Comparison of ENCODE assay signal across 27 cellular contexts in the genomic region with DNA sequence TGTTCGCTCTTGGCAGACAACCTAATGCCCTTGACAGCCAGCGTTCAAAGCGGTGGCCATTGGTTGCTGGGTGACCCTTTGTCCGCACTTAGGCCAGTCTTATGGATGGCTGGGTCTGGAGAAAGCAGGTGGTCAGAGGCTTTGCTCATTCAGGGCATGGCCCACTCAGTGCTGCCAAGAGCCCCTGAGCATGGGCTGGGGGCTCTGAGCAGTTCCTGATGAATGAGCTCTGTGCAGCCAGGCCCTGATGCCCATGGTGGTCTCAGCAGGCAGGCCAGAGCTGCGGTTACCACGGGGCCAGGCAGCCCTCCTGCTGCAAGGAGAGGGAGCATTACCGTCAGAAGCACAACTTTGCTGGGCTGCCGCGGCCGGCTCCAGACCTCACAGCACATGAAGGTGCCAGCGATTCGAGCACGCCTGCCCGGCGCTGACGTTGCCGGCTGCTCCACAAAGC. TPM values are rescaled to one million over a fixed set of nuclear protein-coding genes. Genes with fewer than 3 reads are reported as not detected.
DNase-seq lines count a peak whose midpoint lies in the region; ATAC-seq, FAIRE-seq and TF ChIP-seq lines count a peak whose summit lies in the region.
"Had no signal": no experiment of that assay in that cellular context is flagged by ENCODE, and none has a peak within 500 bp of the region (broad histone marks: within the 10 kb centered on the region; RNA-seq: fewer than 3 reads in every experiment).

No MANE protein-coding gene starts in this region.

- H3K36me3 Mint-ChIP-seq in chondrocyte (ENCODE audit: low read depth), result no peaks in the 10 kb centered on the region
- H3K36me3 Mint-ChIP-seq in stimulated activated naive B cell treated with anti-CD40 and anti-IgM and Interleukin-4, amounts not matched to agents 10 μg/mL and 1 μg/mL and 100 μg/mL, for 72 hours, result no peaks in the 10 kb centered on the region
- no peaks in the 10 kb centered on the region for H3K36me3 Mint-ChIP-seq in activated CD8-positive, alpha-beta T cell treated with anti-CD3 and anti-CD28 coated beads for 36 hours (ENCODE audit: low read depth)
- H3K36me3 Mint-ChIP-seq in CD8-positive, alpha-beta memory T cell, result no peaks in the 10 kb centered on the region
- H3K36me3 Mint-ChIP-seq: activated naive CD4-positive, alpha-beta T cell treated with anti-CD3 and anti-CD28 coated beads, Interleukin-2, amount 50 U/mL, for 72 hours; natural killer cell treated with Interleukin-12 subunit alpha and Interleukin-12 subunit beta and Interleukin-15 and Interleukin-18, amount 100 ng/mL, for 72 hours had no signal

- peak; percentile 46 for FAIRE-seq in HTR-8/SVneo (lab: Jason Lieb, UNC)
- FAIRE-seq: endometrium had no signal

- no peak for ATAC-seq in stimulated activated naive B cell treated with anti-CD40 and anti-IgM and Interleukin-4, amounts not matched to agents 10 μg/mL and 1 μg/mL and 100 μg/mL, for 72 hours (replicated peaks)
- no peak for ATAC-seq in activated CD8-positive, alpha-beta T cell treated with anti-CD3 and anti-CD28 coated beads for 36 hours
- ATAC-seq: activated naive CD4-positive, alpha-beta T cell treated with anti-CD3 and anti-CD28 coated beads, Interleukin-2, amount 50 U/mL, for 72 hours; foreskin keratinocyte; GM23338; natural killer cell treated with Interleukin-12 subunit alpha and Interleukin-12 subunit beta and Interleukin-15 and Interleukin-18, amount 100 ng/mL, for 72 hours had no signal

- intact Hi-C loops in activated CD8-positive, alpha-beta T cell treated with anti-CD3 and anti-CD28 coated beads for 36 hours (cut with micrococcal nuclease), result no loop called here

- POLR2A ChIA-PET in activated CD8-positive, alpha-beta T cell treated with anti-CD3 and anti-CD28 coated beads for 36 hours (lab: Charles Lee), result interaction anchor here (0.6 to 1.0 kb wide), 2 partner anchors 18 to 48 kb away, joined by 3 read pairs; no protein-coding TSS in a partner anchor
- POLR2A ChIA-PET in CD8-positive, alpha-beta memory T cell (lab: Charles Lee), result no interaction called here

- H3K4me3 Mint-ChIP-seq in chondrocyte (ENCODE audit: unreplicated experiment), result no peak overlapping the region
- no peak overlapping the region for H3K4me3 Mint-ChIP-seq in stimulated activated naive B cell treated with anti-CD40 and anti-IgM and Interleukin-4, amounts not matched to agents 10 μg/mL and 1 μg/mL and 100 μg/mL, for 72 hours
- H3K4me3 Mint-ChIP-seq in activated CD8-positive, alpha-beta T cell treated with anti-CD3 and anti-CD28 coated beads for 36 hours, result no peak overlapping the region
- H3K4me3 Mint-ChIP-seq in CD8-positive, alpha-beta memory T cell, result no peak overlapping the region
- H3K4me3 Mint-ChIP-seq: central memory CD8-positive, alpha-beta T cell; GM23338; natural killer cell treated with Interleukin-12 subunit alpha and Interleukin-12 subunit beta and Interleukin-15 and Interleukin-18, amount 100 ng/mL, for 72 hours had no signal

- H3K9me3 Mint-ChIP-seq in chondrocyte (ENCODE audit: low read depth), result no peaks in the 10 kb centered on the region
- peaks cover 0 to 2% of the 10 kb centered on the region in 2 donors for H3K9me3 Mint-ChIP-seq in stimulated activated naive B cell treated with anti-CD40 and anti-IgM and Interleukin-4, amounts not matched to agents 10 μg/mL and 1 μg/mL and 100 μg/mL, for 72 hours
- H3K9me3 Mint-ChIP-seq in activated CD8-positive, alpha-beta T cell treated with anti-CD3 and anti-CD28 coated beads for 36 hours, result no peaks in the 10 kb centered on the region
- H3K9me3 Mint-ChIP-seq in CD8-positive, alpha-beta memory T cell, result peaks cover 0 to 7% (median 2%) of the 10 kb centered on the region in 5 donors
- H3K9me3 Mint-ChIP-seq: central memory CD8-positive, alpha-beta T cell had no signal

- CTCF ChIA-PET in activated CD8-positive, alpha-beta T cell treated with anti-CD3 and anti-CD28 coated beads for 36 hours (lab: Charles Lee), result no interaction called here
- CTCF ChIA-PET in CD8-positive, alpha-beta memory T cell (lab: Charles Lee), result no interaction called here

- H3K27ac ChIP-seq in CD8-positive, alpha-beta memory T cell (ENCODE audit: low read depth, low read length), result no peak overlapping the region
- H3K27ac ChIP-seq: C4-2B, esophagus squamous epithelium, foreskin keratinocyte, ovary, transverse colon had no signal

- no peak for TF ChIP-seq CTCF in chondrocyte (IDR thresholded peaks at IDR 0.05)
- TF ChIP-seq CTCF in activated CD8-positive, alpha-beta T cell treated with anti-CD3 and anti-CD28 coated beads for 36 hours (IDR thresholded peaks at IDR 0.05), result no peak

- no peaks in the 10 kb centered on the region for H3K4me1 ChIP-seq in CD8-positive, alpha-beta memory T cell (ENCODE audit: insufficient read depth, low read length)
- H3K4me1 ChIP-seq: esophagus squamous epithelium, foreskin keratinocyte, transverse colon had no signal

- H3K27me3 Mint-ChIP-seq in chondrocyte (ENCODE audit: low read depth), result no peaks in the 10 kb centered on the region
- no peaks in the 10 kb centered on the region for H3K27me3 Mint-ChIP-seq in stimulated activated naive B cell treated with anti-CD40 and anti-IgM and Interleukin-4, amounts not matched to agents 10 μg/mL and 1 μg/mL and 100 μg/mL, for 72 hours
- no peaks in the 10 kb centered on the region for H3K27me3 Mint-ChIP-seq in activated CD8-positive, alpha-beta T cell treated with anti-CD3 and anti-CD28 coated beads for 36 hours
- no peaks in the 10 kb centered on the region for H3K27me3 Mint-ChIP-seq in CD8-positive, alpha-beta memory T cell
- H3K27me3 Mint-ChIP-seq: central memory CD8-positive, alpha-beta T cell; natural killer cell treated with Interleukin-12 subunit alpha and Interleukin-12 subunit beta and Interleukin-15 and Interleukin-18, amount 100 ng/mL, for 72 hours had no signal

- no peaks in the 10 kb centered on the region for H3K27me3 ChIP-seq in CD8-positive, alpha-beta memory T cell (ENCODE audit: insufficient read depth, low read length, poor library complexity, severe bottlenecking)
- H3K27me3 ChIP-seq: foreskin keratinocyte, ovary, transverse colon had no signal

- H3K36me3 ChIP-seq in CD8-positive, alpha-beta memory T cell (ENCODE audit: insufficient read depth, low read length), result no peaks in the 10 kb centered on the region
- H3K36me3 ChIP-seq: esophagus squamous epithelium, ovary, transverse colon had no signal

- H3K9me3 ChIP-seq in CD8-positive, alpha-beta memory T cell (ENCODE audit: low read length), result no peaks in the 10 kb centered on the region
- H3K9me3 ChIP-seq: esophagus squamous epithelium, ovary, transverse colon had no signal

- DNase-seq in HTR-8/SVneo (ENCODE audit: insufficient read length, low spot score) (no peak), chondrocyte (ENCODE audit: low spot score) (peak; percentile 69), middle frontal gyrus (ENCODE audit: extremely low spot score, low spot score) (peak; percentile 28), NCI-H510A treated with DMSO at 0.1 percent for 48 hours (lab: John Stamatoyannopoulos, UW) (no peak)
- no peak for DNase-seq in stimulated activated naive B cell treated with anti-CD40 and anti-IgM and Interleukin-4, amounts not matched to agents 10 μg/mL and 1 μg/mL and 100 μg/mL, for 72 hours
- no peak for DNase-seq in activated CD8-positive, alpha-beta T cell treated with anti-CD3 and anti-CD28 coated beads for 36 hours
- no peak for DNase-seq in activated naive CD4-positive, alpha-beta T cell treated with anti-CD3 and anti-CD28 coated beads, Interleukin-2, amount 50 U/mL, for 16 hours
- no peak for DNase-seq in CD8-positive, alpha-beta memory T cell
- DNase-seq: activated CD4-positive, alpha-beta T cell treated with anti-CD3 and anti-CD28 coated beads for 48 hours; activated CD8-positive, alpha-beta memory T cell treated with anti-CD3 and anti-CD28 coated beads for 24 hours; DND-41; esophagus squamous epithelium; foreskin keratinocyte; left cardiac atrium; NCI-H2107; NCI-H774; stimulated activated CD4-positive, alpha-beta T cell treated with anti-CD3 and anti-CD28 coated beads, Interleukin-4, amount 100 ng/mL, for 1 hour; T-helper 9 cell; transverse colon had no signal

- H3K27ac Mint-ChIP-seq in chondrocyte (ENCODE audit: unreplicated experiment), result no peak overlapping the region
- peak overlapping the region; percentile 37 for H3K27ac Mint-ChIP-seq in stimulated activated naive B cell treated with anti-CD40 and anti-IgM and Interleukin-4, amounts not matched to agents 10 μg/mL and 1 μg/mL and 100 μg/mL, for 72 hours
- no peak overlapping the region for H3K27ac Mint-ChIP-seq in activated CD8-positive, alpha-beta T cell treated with anti-CD3 and anti-CD28 coated beads for 36 hours
- H3K27ac Mint-ChIP-seq in CD8-positive, alpha-beta memory T cell, result no peak overlapping the region
- H3K27ac Mint-ChIP-seq: activated naive CD4-positive, alpha-beta T cell treated with anti-CD3 and anti-CD28 coated beads, Interleukin-2, amount 50 U/mL, for 72 hours; GM23338; natural killer cell treated with Interleukin-12 subunit alpha and Interleukin-12 subunit beta and Interleukin-15 and Interleukin-18, amount 100 ng/mL, for 72 hours had no signal

- H3K4me1 Mint-ChIP-seq in chondrocyte (ENCODE audit: low read depth), result no peaks in the 10 kb centered on the region
- H3K4me1 Mint-ChIP-seq in stimulated activated naive B cell treated with anti-CD40 and anti-IgM and Interleukin-4, amounts not matched to agents 10 μg/mL and 1 μg/mL and 100 μg/mL, for 72 hours, result no peaks in the 10 kb centered on the region
- no peaks in the 10 kb centered on the region for H3K4me1 Mint-ChIP-seq in activated CD8-positive, alpha-beta T cell treated with anti-CD3 and anti-CD28 coated beads for 36 hours (ENCODE audit: low read depth)
- no peaks in the 10 kb centered on the region for H3K4me1 Mint-ChIP-seq in CD8-positive, alpha-beta memory T cell
- H3K4me1 Mint-ChIP-seq: central memory CD8-positive, alpha-beta T cell; GM23338 had no signal

- H3K4me3 ChIP-seq in CD8-positive, alpha-beta memory T cell (ENCODE audit: low read length), result no peak overlapping the region
- H3K4me3 ChIP-seq: esophagus squamous epithelium, GM23338, lung, ovary, transverse colon had no signal

RNA-seq across cellular contexts. Expression of a gene that starts 36.3 kb away (rescaled TPM):
- 0.48 to 1.1 TPM (median 0.99 TPM) in 3 replicates for total RNA-seq in chondrocyte
- total RNA-seq in activated CD8-positive, alpha-beta T cell treated with anti-CD3 and anti-CD28 coated beads for 36 hours, result under 1 TPM; 0.11 to 0.18 TPM
- not detected for total RNA-seq in CD8-positive, alpha-beta memory T cell
- 0.22 TPM for polyA plus RNA-seq in CD8-positive, alpha-beta memory T cell
- total RNA-seq: natural killer cell treated with Interleukin-12 subunit alpha and Interleukin-12 subunit beta and Interleukin-15 and Interleukin-18, amount 100 ng/mL, for 72 hours; transverse colon had no signal

Comparison
In these comparisons a context has a peak if more than half of its experiments do, and no peak if none do; other contexts are left out.
1. DNase-seq: peak in chondrocyte (single experiment) and middle frontal gyrus (single experiment); none in HTR-8/SVneo (single experiment), stimulated activated naive B cell treated with anti-CD40 and anti-IgM and Interleukin-4, amounts not matched to agents 10 μg/mL and 1 μg/mL and 100 μg/mL, for 72 hours (single experiment), activated CD8-positive, alpha-beta T cell treated with anti-CD3 and anti-CD28 coated beads for 36 hours (single experiment), NCI-H510A treated with DMSO at 0.1 percent for 48 hours (single experiment), activated naive CD4-positive, alpha-beta T cell treated with anti-CD3 and anti-CD28 coated beads, Interleukin-2, amount 50 U/mL, for 16 hours (single experiment) and CD8-positive, alpha-beta memory T cell (0 of 5).